Comparison of ENCODE assay signal across 1 cellular context in genomic region chr7:80172387-80172786, GRCh38.
TF ChIP-seq lines count a peak whose summit lies in the region.

No MANE protein-coding gene starts in this region.

TF ChIP-seq in WTC11, 78 proteins besides CTCF, POLR2A, EP300 and RAD21 (continued from another document):
- TF ChIP-seq IRF1 (CRISPR knock-in tag; IDR thresholded peaks at IDR 0.05), result no peak
- TF ChIP-seq ATF1 (CRISPR knock-in tag; IDR thresholded peaks at IDR 0.05), result no peak
- no peak for TF ChIP-seq HMGXB4 (CRISPR knock-in tag; IDR thresholded peaks at IDR 0.05)
- TF ChIP-seq ZNF425 (CRISPR knock-in tag; conservative IDR thresholded peaks at IDR 0.05), result no peak
- TF ChIP-seq ZBTB43 (CRISPR knock-in tag; IDR thresholded peaks at IDR 0.05), result no peak
- TF ChIP-seq NFYB (CRISPR knock-in tag; conservative IDR thresholded peaks at IDR 0.05; ENCODE audit: low read depth), result no peak
- no peak for TF ChIP-seq CDX4 (CRISPR knock-in tag; IDR thresholded peaks at IDR 0.05; ENCODE audit: borderline replicate concordance)
